In the genomic region with DNA sequence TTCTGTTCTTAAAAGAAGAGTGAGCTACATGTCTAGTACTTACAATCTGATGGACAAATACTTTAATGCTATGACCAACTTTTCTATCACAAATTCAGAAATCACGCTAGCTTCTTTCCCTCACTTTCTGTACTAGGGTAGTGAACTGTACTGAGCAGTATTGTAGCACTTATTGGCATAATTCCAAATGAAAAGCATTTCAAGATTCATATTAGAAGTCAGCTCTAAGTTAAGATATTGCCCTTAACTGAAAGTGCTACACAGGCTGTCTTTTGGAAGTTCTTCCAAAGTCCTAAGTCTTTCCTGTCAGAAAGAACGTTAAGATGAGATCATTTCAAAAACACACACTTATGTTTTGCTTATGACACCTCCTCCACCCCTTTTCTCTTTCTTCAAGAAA, we compare ENCODE assay signal across 19 cellular contexts. TPM values are rescaled to one million over a fixed set of nuclear protein-coding genes. Genes with fewer than 3 reads are reported as not detected.
DNase-seq lines count a peak whose midpoint lies in the region; ATAC-seq and TF ChIP-seq lines count a peak whose summit lies in the region.
"Had no signal": no experiment of that assay in that cellular context is flagged by ENCODE, and none has a peak within 500 bp of the region (broad histone marks: within the 10 kb centered on the region; RNA-seq: fewer than 3 reads in every experiment).

No MANE protein-coding gene starts in this region.

- intact Hi-C loops in Right ventricle myocardium inferior (cut with DNase I): no loop called here
- intact Hi-C loops in cardiac septum (cut with DNase I): no loop called here
- intact Hi-C loops in left lung (cut with DNase I): no loop called here
- intact Hi-C loops in tibial artery (cut with DNase I; ENCODE audit: low total_unique reads): no loop called here

- H3K4me1 ChIP-seq in left lung (peaks cover 9 to 10% of the 10 kb centered on the region in 2 donors), tibial artery (peaks cover 0 to 33% (median 5%) of the 10 kb centered on the region in 4 donors)

- TF ChIP-seq CTCF in coronary artery (IDR thresholded peaks at IDR 0.05): no peak
- TF ChIP-seq CTCF in left lung (IDR thresholded peaks at IDR 0.05): no peak
- no peak for TF ChIP-seq CTCF in tibial artery (IDR thresholded peaks at IDR 0.05)

- H3K36me3 ChIP-seq in left lung (no peaks in the 10 kb centered on the region), tibial artery (no peaks in the 10 kb centered on the region)
- H3K36me3 ChIP-seq: upper lobe of right lung, WERI-Rb-1 had no signal

- H3K9me3 ChIP-seq in left lung (no peaks in the 10 kb centered on the region), tibial artery (no peaks in the 10 kb centered on the region)
- H3K9me3 ChIP-seq: upper lobe of right lung had no signal

- H3K27ac ChIP-seq in coronary artery: peak overlapping the region in 1 of 2 donors; percentile 40
- H3K27ac ChIP-seq in left lung: peak overlapping the region in 1 of 2 donors; percentile 49
- H3K27ac ChIP-seq in tibial artery: peak overlapping the region; percentile 33 to 47
- H3K27ac ChIP-seq: C4-2B, RWPE1, upper lobe of right lung, WERI-Rb-1 had no signal

- peak overlapping the region; percentile 52 for H3K4me3 ChIP-seq in coronary artery
- no peak overlapping the region for H3K4me3 ChIP-seq in left lung
- peak overlapping the region in 1 of 2 donors; percentile 3 for H3K4me3 ChIP-seq in tibial artery
- H3K4me3 ChIP-seq: upper lobe of right lung had no signal

- DNase-seq in Right ventricle myocardium inferior (ENCODE audit: missing footprints) (no peak), cardiac septum (ENCODE audit: low spot score) (no peak), coronary artery (ENCODE audit: low spot score) (no peak), left lung (no peak), tibial artery (no peak), NAMALWA (ENCODE audit: low spot score) (no peak), DMS 273 treated with DMSO at 0.1 percent for 48 hours (lab: John Stamatoyannopoulos, UW) (no peak), NCI-H2196 treated with DMSO at 0.1 percent for 48 hours (lab: John Stamatoyannopoulos, UW; ENCODE audit: unreplicated experiment) (no peak)
- DNase-seq: activated CD8-positive, alpha-beta T cell treated with anti-CD3 and anti-CD28 coated beads for 36 hours; activated T-cell treated with anti-CD3 and anti-CD28 coated beads, Interleukin-2, amount 50 U/mL, for 48 hours; foreskin melanocyte; natural killer cell; NCI-H146; stimulated activated CD4-positive, alpha-beta T cell treated with anti-CD3 and anti-CD28 coated beads, Interleukin-15, amount 100 ng/mL, for 24 hours; stimulated activated naive CD8-positive, alpha-beta T cell treated with anti-CD3 and anti-CD28 coated beads, Interleukin-15, Interleukin-2, amounts not matched to agents 100 U/mL and 50 U/mL, for 24 hours; upper lobe of right lung; WERI-Rb-1 had no signal

- H3K27me3 ChIP-seq in left lung (no peaks in the 10 kb centered on the region), tibial artery (no peaks in the 10 kb centered on the region)
- H3K27me3 ChIP-seq: upper lobe of right lung had no signal

- ATAC-seq in Right ventricle myocardium inferior (peak; percentile 33), left lung (peak; percentile 33)
- ATAC-seq: activated CD8-positive, alpha-beta T cell treated with anti-CD3 and anti-CD28 coated beads for 36 hours; natural killer cell; stimulated activated naive CD8-positive, alpha-beta T cell treated with anti-CD3 and anti-CD28 coated beads, Interleukin-15, Interleukin-2, amounts not matched to agents 100 U/mL and 50 U/mL, for 24 hours; upper lobe of right lung had no signal

RNA-seq across cellular contexts. Expression of gene P4HA1, which starts 13.4 kb away (rescaled TPM):
- 77.0 TPM for total RNA-seq in Right ventricle myocardium inferior
- total RNA-seq in cardiac septum: 54.8 TPM
- total RNA-seq in left lung: 10 to 100 TPM; 49.3 to 60.3 TPM

RNA-seq across cellular contexts. Expression of gene NUDT13, which starts 27.0 kb away (rescaled TPM):
- total RNA-seq in Right ventricle myocardium inferior: 3.6 TPM
- 2.4 TPM for total RNA-seq in cardiac septum
- total RNA-seq in left lung: 1 to 10 TPM; 1.4 to 2.1 TPM
